In the genomic region with DNA sequence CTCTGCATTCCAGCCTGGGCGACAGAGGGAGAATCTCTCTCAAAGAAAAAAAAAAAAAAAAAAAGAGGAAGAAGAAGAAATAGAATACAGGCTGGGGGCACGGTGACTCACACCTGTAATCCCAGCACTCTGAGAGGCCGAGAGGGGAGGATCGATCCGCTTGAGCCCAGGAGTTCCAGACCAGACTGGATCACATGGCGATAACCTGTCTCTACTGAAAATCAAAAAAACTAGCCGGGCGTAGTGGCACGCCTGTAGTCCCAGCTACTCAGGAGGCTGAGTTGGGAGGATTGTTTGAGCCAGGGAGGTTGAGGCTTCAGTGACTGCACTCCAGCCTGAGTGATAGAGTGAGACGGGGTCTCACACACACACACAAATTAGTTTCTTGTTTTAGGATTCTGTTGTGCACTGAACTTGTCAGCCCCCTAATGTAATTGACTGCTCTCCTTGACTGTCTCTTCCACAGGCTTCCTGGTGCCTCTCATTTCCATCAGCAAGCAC, we compare ENCODE assay signal across 5 cellular contexts. TPM values are rescaled to one million over a fixed set of nuclear protein-coding genes. Genes with fewer than 3 reads are reported as not detected.
DNase-seq lines count a peak whose midpoint lies in the region; ATAC-seq lines count a peak whose summit lies in the region.

No MANE protein-coding gene starts in this region.

- H2BK5ac ChIP-seq in mesendoderm (ENCODE audit: low read length) = no peak overlapping the region

- H3K56ac ChIP-seq in mesendoderm (ENCODE audit: low read length) = peak overlapping the region; percentile 85

- H3K36me3 ChIP-seq in Karpas-422 (ENCODE audit: insufficient read depth, low read length) = peaks cover 26% of the 10 kb centered on the region
- H3K36me3 ChIP-seq in mesendoderm (ENCODE audit: control insufficient read depth, insufficient read depth, low read length) = peaks cover 2% of the 10 kb centered on the region

- peak overlapping the region; percentile 11 for H3K23ac ChIP-seq in mesendoderm (ENCODE audit: low read length)

- peak overlapping the region; percentile 79 for H3K9ac ChIP-seq in Karpas-422 (ENCODE audit: low read length)
- peak overlapping the region; percentile 87 for H3K9ac ChIP-seq in mesendoderm (ENCODE audit: low read length)

- no peak overlapping the region for H4K5ac ChIP-seq in mesendoderm (ENCODE audit: low read length)

- peak overlapping the region; percentile 41 for H3K4ac ChIP-seq in mesendoderm (ENCODE audit: low read depth, low read length)

- H3K4me2 ChIP-seq in Karpas-422 (ENCODE audit: low read depth, low read length, poor library complexity, severe bottlenecking) (peak overlapping the region; percentile 92), mesendoderm (ENCODE audit: low read length) (no peak overlapping the region)

- no CpG with 5 or more reads among the region's 10 CpGs for WGBS in mesendoderm (ENCODE audit: extremely low coverage, insufficient coverage, low lambda C conversion rate)

- H3K4me1 ChIP-seq in Karpas-422 (ENCODE audit: low read length) (peaks cover 37% of the 10 kb centered on the region), mesendoderm (ENCODE audit: control insufficient read depth, low read depth, low read length) (peaks cover 5% of the 10 kb centered on the region)

- H3K18ac ChIP-seq in mesendoderm (ENCODE audit: low read length) = peak overlapping the region; percentile 9

- H3K36me3 Mint-ChIP-seq in activated naive CD4-positive, alpha-beta T cell treated with anti-CD3 and anti-CD28 coated beads, Interleukin-2, amount 50 U/mL, for 72 hours = peaks cover 10 to 24% of the 10 kb centered on the region in 2 donors

- peak overlapping the region; percentile 52 for H2AFZ ChIP-seq in Karpas-422 (ENCODE audit: low read length)

- H3K9me3 ChIP-seq in Karpas-422 (ENCODE audit: low read length) = no peaks in the 10 kb centered on the region

- H3K4me3 ChIP-seq in Karpas-422 (ENCODE audit: low read length) (peak overlapping the region; percentile 79), mesendoderm (ENCODE audit: low read length) (no peak overlapping the region)

- H2BK15ac ChIP-seq in mesendoderm (replicated peaks; ENCODE audit: low read depth) = no peak overlapping the region

- H3K27ac ChIP-seq in Karpas-422 (ENCODE audit: low read length) = peak overlapping the region; percentile 89
- peak overlapping the region; percentile 89 for H3K27ac ChIP-seq in mesendoderm (ENCODE audit: low read depth, low read length)

- no peak for ATAC-seq in activated naive CD4-positive, alpha-beta T cell treated with anti-CD3 and anti-CD28 coated beads, Interleukin-2, amount 50 U/mL, for 72 hours
- no peak for ATAC-seq in HG02885 (IDR thresholded peaks at IDR 0.05; ENCODE audit: poor library complexity, unreplicated experiment)

- peaks cover 4% of the 10 kb centered on the region for H3K79me1 ChIP-seq in mesendoderm (ENCODE audit: low read length)

- peak overlapping the region; percentile 0 for H2AK5ac ChIP-seq in mesendoderm (ENCODE audit: low read length)

- H3K27me3 ChIP-seq in Karpas-422 (ENCODE audit: low read length) = no peaks in the 10 kb centered on the region
- H3K27me3 ChIP-seq in mesendoderm (ENCODE audit: insufficient read depth, low read length, poor library complexity) = no peaks in the 10 kb centered on the region

- H4K8ac ChIP-seq in mesendoderm (ENCODE audit: low read depth, low read length) = no peak overlapping the region

- no peaks in the 10 kb centered on the region for H3K9me2 ChIP-seq in Karpas-422 (replicated peaks; ENCODE audit: insufficient read depth, low read length)

- H3K27ac Mint-ChIP-seq in activated naive CD4-positive, alpha-beta T cell treated with anti-CD3 and anti-CD28 coated beads, Interleukin-2, amount 50 U/mL, for 72 hours = peak overlapping the region; percentile 92 to 99

- peak; percentile 81 for DNase-seq in Karpas-422
- peak in 1 of 2 donors; percentile 55 for DNase-seq in activated naive CD4-positive, alpha-beta T cell treated with anti-CD3 and anti-CD28 coated beads, Interleukin-2, amount 50 U/mL, for 72 hours (ENCODE audit: low spot score in 2 of 2)
- peak; percentile 72 for DNase-seq in mesendoderm
- no peak for DNase-seq in DMS 273 (lab: John Stamatoyannopoulos, UW; ENCODE audit: unreplicated experiment)

- H3K79me2 ChIP-seq in Karpas-422 (ENCODE audit: low read length) (peaks cover 27% of the 10 kb centered on the region), mesendoderm (ENCODE audit: control insufficient read depth, insufficient read depth, low read length) (no peaks in the 10 kb centered on the region)

- H3K9me3 Mint-ChIP-seq in activated naive CD4-positive, alpha-beta T cell treated with anti-CD3 and anti-CD28 coated beads, Interleukin-2, amount 50 U/mL, for 72 hours = no peaks in the 10 kb centered on the region

- H4K20me1 ChIP-seq in Karpas-422 (ENCODE audit: insufficient read depth, low read depth, low read length) = peaks cover 6% of the 10 kb centered on the region; the same call in 1 of the 2 replicates

- no peak overlapping the region for H2BK120ac ChIP-seq in mesendoderm (ENCODE audit: low read depth, low read length)

RNA-seq across cellular contexts. Expression of a gene that starts 1.0 kb away (rescaled TPM):
- total RNA-seq in Karpas-422 (2014; rRNA removed; shearing (Covaris generic); ENCODE audit: low replicate concordance) = 81.1 and 104 TPM in 2 replicates
- total RNA-seq in activated naive CD4-positive, alpha-beta T cell treated with anti-CD3 and anti-CD28 coated beads, Interleukin-2, amount 50 U/mL, for 72 hours = 100 to 1,000 TPM in 1 of 2 donors, 10 to 100 TPM in 1; 80.0 to 101 TPM
- polyA plus RNA-seq in mesendoderm (2013, experiment 1 of 2) = 34.7 TPM
- 36.3 TPM for polyA plus RNA-seq in mesendoderm (2013, experiment 2 of 2)

RNA-seq across cellular contexts. Expression of a gene that starts 10.7 kb away (rescaled TPM):
- 132 and 164 TPM in 2 replicates for total RNA-seq in Karpas-422 (2014; rRNA removed; shearing (Covaris generic); ENCODE audit: low replicate concordance)
- total RNA-seq in activated naive CD4-positive, alpha-beta T cell treated with anti-CD3 and anti-CD28 coated beads, Interleukin-2, amount 50 U/mL, for 72 hours = 100 to 1,000 TPM in 1 of 2 donors, 10 to 100 TPM in 1; 62.6 to 106 TPM
- polyA plus RNA-seq in mesendoderm (2013, experiment 1 of 2) = 61.7 TPM
- polyA plus RNA-seq in mesendoderm (2013, experiment 2 of 2) = 58.8 TPM

RNA-seq across cellular contexts. Expression of a gene that starts 11.2 kb away (rescaled TPM):
- 293 and 323 TPM in 2 replicates for total RNA-seq in Karpas-422 (2014; rRNA removed; shearing (Covaris generic); ENCODE audit: low replicate concordance)
- 100 to 1,000 TPM; 172 to 210 TPM for total RNA-seq in activated naive CD4-positive, alpha-beta T cell treated with anti-CD3 and anti-CD28 coated beads, Interleukin-2, amount 50 U/mL, for 72 hours
- polyA plus RNA-seq in mesendoderm (2013, experiment 1 of 2) = 326 TPM
- 329 TPM for polyA plus RNA-seq in mesendoderm (2013, experiment 2 of 2)

RNA-seq across cellular contexts. Expression of a gene that starts 19.6 kb away (rescaled TPM):
- 1.3 and 5.2 TPM in 2 replicates for total RNA-seq in Karpas-422 (2014; rRNA removed; shearing (Covaris generic); ENCODE audit: low replicate concordance)
- 10 to 100 TPM in 1 of 2 donors, 1 to 10 TPM in 1; 7.9 to 31.6 TPM for total RNA-seq in activated naive CD4-positive, alpha-beta T cell treated with anti-CD3 and anti-CD28 coated beads, Interleukin-2, amount 50 U/mL, for 72 hours
- polyA plus RNA-seq in mesendoderm (2013, experiment 1 of 2) = 0.73 TPM
- polyA plus RNA-seq in mesendoderm (2013, experiment 2 of 2) = 0.81 TPM

RNA-seq across cellular contexts. Expression of a gene that starts 27.5 kb away (rescaled TPM):
- 30.7 and 35.4 TPM in 2 replicates for total RNA-seq in Karpas-422 (2014; rRNA removed; shearing (Covaris generic); ENCODE audit: low replicate concordance)
- total RNA-seq in activated naive CD4-positive, alpha-beta T cell treated with anti-CD3 and anti-CD28 coated beads, Interleukin-2, amount 50 U/mL, for 72 hours = 1 to 10 TPM; 5.5 to 7.4 TPM
- 31.6 TPM for polyA plus RNA-seq in mesendoderm (2013, experiment 1 of 2)
- 33.1 TPM for polyA plus RNA-seq in mesendoderm (2013, experiment 2 of 2)
